In the genomic region with DNA sequence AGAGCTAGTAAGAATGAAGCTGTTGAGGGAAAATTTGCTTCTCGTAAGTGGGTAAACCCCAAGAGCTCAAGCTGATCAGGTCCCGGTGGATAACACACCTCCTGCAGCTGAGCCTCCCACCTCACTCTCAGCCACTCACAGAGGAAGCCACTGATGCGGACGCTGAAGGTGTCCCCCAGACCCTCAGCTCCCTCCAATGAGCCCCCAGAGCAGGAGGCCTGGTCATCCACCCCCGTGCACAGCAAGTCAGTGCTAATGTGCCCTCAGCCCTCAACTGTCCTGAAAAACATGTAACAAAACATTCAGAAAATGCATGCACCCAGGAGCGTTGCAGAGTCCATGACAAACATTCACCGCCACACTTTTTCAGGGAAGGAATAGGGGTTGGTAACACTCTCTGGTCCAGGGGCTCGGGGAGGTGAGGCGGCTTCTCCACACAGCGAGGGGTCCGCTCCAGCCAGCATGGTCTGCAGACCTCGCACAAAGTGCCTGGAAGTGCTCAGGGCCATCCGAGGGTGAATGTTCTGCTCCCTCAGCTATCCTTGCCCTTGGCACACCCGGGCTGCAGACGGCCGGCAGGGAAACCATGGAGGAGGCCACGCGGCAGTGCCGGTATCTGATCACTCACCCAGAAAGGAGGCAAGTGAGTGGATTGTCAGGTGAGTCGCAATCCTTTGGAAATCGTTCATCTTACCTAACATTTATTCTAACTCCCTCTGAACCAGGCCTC, we compare ENCODE assay signal across 16 cellular contexts.
DNase-seq lines count a peak whose midpoint lies in the region; ATAC-seq and TF ChIP-seq lines count a peak whose summit lies in the region.
"Had no signal": no experiment of that assay in that cellular context is flagged by ENCODE, and none has a peak within 500 bp of the region (broad histone marks: within the 10 kb centered on the region; RNA-seq: fewer than 3 reads in every experiment).

No MANE protein-coding gene starts in this region.

- H3K4me1 Mint-ChIP-seq in brain (peaks cover 95% of the 10 kb centered on the region), neural progenitor cell (peaks cover 66% of the 10 kb centered on the region)
- H3K4me1 Mint-ChIP-seq: B cell; CD4-positive, alpha-beta memory T cell had no signal

- H3F3A ChIP-seq in neural progenitor cell (ENCODE audit: low read depth): peaks cover 14% of the 10 kb centered on the region

- peaks cover 9% of the 10 kb centered on the region for H3K27me3 Mint-ChIP-seq in brain
- H3K27me3 Mint-ChIP-seq in neural progenitor cell (ENCODE audit: insufficient read depth, low read depth): peaks cover 19% of the 10 kb centered on the region
- H3K27me3 Mint-ChIP-seq: B cell had no signal

- no peaks in the 10 kb centered on the region for H3K36me3 Mint-ChIP-seq in brain
- no peaks in the 10 kb centered on the region for H3K36me3 Mint-ChIP-seq in neural progenitor cell
- H3K36me3 Mint-ChIP-seq: CD4-positive, alpha-beta memory T cell; IgD-negative memory B cell had no signal

- H3K9me3 ChIP-seq in neural progenitor cell (ENCODE audit: low read depth): no peaks in the 10 kb centered on the region
- H3K9me3 ChIP-seq in spleen: no peaks in the 10 kb centered on the region
- H3K9me3 ChIP-seq in gastroesophageal sphincter: no peaks in the 10 kb centered on the region

- TF ChIP-seq POLR2A in spleen (IDR thresholded peaks at IDR 0.05) (no peak), gastroesophageal sphincter (IDR thresholded peaks at IDR 0.05) (no peak)

- WGBS in spleen, 5 donors: 85 to 89% (median 86%) methylated on average over 20 to 21 of the region's 21 CpGs
- 86% methylated on average over 8 of the region's 21 CpGs; no CpG with 5 or more reads in 1 of the 2 donors for WGBS in gastroesophageal sphincter (ENCODE audit: low coverage in 1 of 2), 2 donors

- intact Hi-C loops in left ventricle myocardium superior (cut with micrococcal nuclease): no loop called here
- intact Hi-C loops in Right ventricle myocardium superior (cut with DNase I): no loop called here
- intact Hi-C loops in spleen (cut with DNase I; ENCODE audit: low total_unique reads): no loop called here

- H4K20me1 ChIP-seq in neural progenitor cell (ENCODE audit: low read depth): no peaks in the 10 kb centered on the region

- ATAC-seq in left ventricle myocardium superior (no peak), Right ventricle myocardium superior (ENCODE audit: poor library complexity) (no peak), gastroesophageal sphincter (no peak)
- ATAC-seq: GM23338 had no signal

- no peaks in the 10 kb centered on the region for H3K36me3 ChIP-seq in neural progenitor cell
- no peaks in the 10 kb centered on the region for H3K36me3 ChIP-seq in spleen
- H3K36me3 ChIP-seq in gastroesophageal sphincter: no peaks in the 10 kb centered on the region

- H3K4me3 ChIP-seq in neural progenitor cell: no peak overlapping the region
- H3K4me3 ChIP-seq in spleen: no peak overlapping the region
- H3K4me3 ChIP-seq in gastroesophageal sphincter: no peak overlapping the region
- H3K4me3 ChIP-seq: GM23338 had no signal

- no peak overlapping the region for H3K4me2 ChIP-seq in neural progenitor cell
- H3K4me2 ChIP-seq: GM23338 had no signal

- H3K4me1 ChIP-seq in neural progenitor cell (peaks cover 38% of the 10 kb centered on the region), spleen (peaks cover 0 to 20% (median 6%) of the 10 kb centered on the region in 6 donors), gastroesophageal sphincter (no peaks in the 10 kb centered on the region)

- TF ChIP-seq EP300 in gastroesophageal sphincter (IDR thresholded peaks at IDR 0.05): no peak

- H3K4me3 Mint-ChIP-seq in brain (no peak overlapping the region), neural progenitor cell (no peak overlapping the region)
- H3K4me3 Mint-ChIP-seq: B cell; CD4-positive, alpha-beta memory T cell; GM23338; H9; IgD-negative memory B cell had no signal

- TF ChIP-seq CTCF in brain (conservative IDR thresholded peaks at IDR 0.05): no peak
- TF ChIP-seq CTCF in neural progenitor cell (IDR thresholded peaks at IDR 0.05): no peak
- TF ChIP-seq CTCF in spleen (IDR thresholded peaks at IDR 0.05 in 8 of 11, conservative IDR thresholded peaks at IDR 0.05 in 3 of 11): no peak
- no peak for TF ChIP-seq CTCF in gastroesophageal sphincter (IDR thresholded peaks at IDR 0.05)

- no peak overlapping the region for H2AFZ ChIP-seq in neural progenitor cell (replicated peaks)
- H2AFZ ChIP-seq: GM23338 had no signal

- no peak overlapping the region for H3K27ac ChIP-seq in neural progenitor cell
- no peak overlapping the region for H3K27ac ChIP-seq in spleen
- H3K27ac ChIP-seq in gastroesophageal sphincter: no peak overlapping the region

- peaks cover 0 to 6% (median 0%) of the 10 kb centered on the region in 5 experiments for H3K9me3 Mint-ChIP-seq in brain
- H3K9me3 Mint-ChIP-seq in neural progenitor cell: no peaks in the 10 kb centered on the region
- H3K9me3 Mint-ChIP-seq: CD4-positive, alpha-beta memory T cell; GM23338; H9 had no signal

- DNase-seq in left ventricle myocardium superior (peak; percentile 11), Right ventricle myocardium superior (no peak), neural progenitor cell (ENCODE audit: low spot score) (no peak), spleen (peak; percentile 60), NCI-H526 (lab: John Stamatoyannopoulos, UW) (no peak), hepatic stellate cell (ENCODE audit: low spot score) (no peak)
- DNase-seq: CD4-positive, alpha-beta memory T cell; DMS153; DND-41; GDM1; H9 had no signal

- H3K79me2 ChIP-seq in neural progenitor cell (ENCODE audit: low read depth): no peaks in the 10 kb centered on the region

- H3K27ac Mint-ChIP-seq in brain (peak overlapping the region in 4 of 5 experiments; percentile 6 to 88 (median 62)), neural progenitor cell (peak overlapping the region; percentile 44)
- H3K27ac Mint-ChIP-seq: B cell; CD4-positive, alpha-beta memory T cell; GM23338; H9; IgD-negative memory B cell had no signal

- H3K9ac ChIP-seq in neural progenitor cell: no peak overlapping the region

- no peaks in the 10 kb centered on the region for H3K27me3 ChIP-seq in neural progenitor cell
- H3K27me3 ChIP-seq in spleen (replicated peaks in 1 of 7): peaks cover 0 to 10% (median 0%) of the 10 kb centered on the region in 7 donors
- H3K27me3 ChIP-seq in gastroesophageal sphincter: no peaks in the 10 kb centered on the region

Comparison
In these comparisons a context has a peak if more than half of its experiments do, and no peak if none do; other contexts are left out.
1. DNase-seq: peak in left ventricle myocardium superior (single experiment) and spleen (single experiment); none in Right ventricle myocardium superior (single experiment), neural progenitor cell (single experiment), NCI-H526 (0 of 2) and hepatic stellate cell (single experiment).